ENCODE assay signal across 1 cellular context in the genomic region with DNA sequence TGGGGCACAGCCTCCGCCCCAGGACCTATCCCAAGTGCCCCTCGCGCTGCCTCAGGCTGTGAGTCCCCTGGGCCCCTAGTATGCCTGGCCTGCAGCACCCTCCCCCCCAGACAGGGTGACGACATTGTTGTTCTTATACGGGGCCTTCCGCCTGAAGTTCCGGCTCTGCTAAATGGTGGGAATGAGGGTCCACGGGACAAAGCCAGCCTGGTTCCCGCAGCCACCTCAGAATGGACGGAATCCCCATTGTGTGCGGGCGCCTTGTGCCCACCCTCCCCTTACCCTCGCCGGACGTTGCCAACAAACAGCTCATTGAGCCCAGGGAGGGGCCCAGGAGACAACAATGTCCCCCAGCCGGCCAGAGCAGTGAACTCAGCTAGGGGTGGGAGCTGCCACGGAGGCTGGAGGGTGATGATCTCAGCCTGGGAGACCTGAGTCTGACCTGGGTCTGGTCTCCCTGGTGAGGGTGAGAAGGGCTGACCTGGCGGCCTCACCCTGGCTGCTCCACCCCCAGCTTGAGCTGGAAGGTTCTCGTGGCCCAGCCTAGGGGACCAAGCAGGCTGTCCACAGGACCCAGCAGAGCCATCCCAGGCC.
TF ChIP-seq lines count a peak whose summit lies in the region.

No MANE protein-coding gene starts in this region.

TF ChIP-seq in H1, 55 proteins besides CTCF, POLR2A, EP300 and RAD21:
- no peak for TF ChIP-seq ASH2L (IDR thresholded peaks at IDR 0.05; ENCODE audit: low read length)
- TF ChIP-seq GABPA (IDR thresholded peaks at IDR 0.05; ENCODE audit: borderline replicate concordance, insufficient read depth, low read length) = no peak
- TF ChIP-seq, protein P1, sequence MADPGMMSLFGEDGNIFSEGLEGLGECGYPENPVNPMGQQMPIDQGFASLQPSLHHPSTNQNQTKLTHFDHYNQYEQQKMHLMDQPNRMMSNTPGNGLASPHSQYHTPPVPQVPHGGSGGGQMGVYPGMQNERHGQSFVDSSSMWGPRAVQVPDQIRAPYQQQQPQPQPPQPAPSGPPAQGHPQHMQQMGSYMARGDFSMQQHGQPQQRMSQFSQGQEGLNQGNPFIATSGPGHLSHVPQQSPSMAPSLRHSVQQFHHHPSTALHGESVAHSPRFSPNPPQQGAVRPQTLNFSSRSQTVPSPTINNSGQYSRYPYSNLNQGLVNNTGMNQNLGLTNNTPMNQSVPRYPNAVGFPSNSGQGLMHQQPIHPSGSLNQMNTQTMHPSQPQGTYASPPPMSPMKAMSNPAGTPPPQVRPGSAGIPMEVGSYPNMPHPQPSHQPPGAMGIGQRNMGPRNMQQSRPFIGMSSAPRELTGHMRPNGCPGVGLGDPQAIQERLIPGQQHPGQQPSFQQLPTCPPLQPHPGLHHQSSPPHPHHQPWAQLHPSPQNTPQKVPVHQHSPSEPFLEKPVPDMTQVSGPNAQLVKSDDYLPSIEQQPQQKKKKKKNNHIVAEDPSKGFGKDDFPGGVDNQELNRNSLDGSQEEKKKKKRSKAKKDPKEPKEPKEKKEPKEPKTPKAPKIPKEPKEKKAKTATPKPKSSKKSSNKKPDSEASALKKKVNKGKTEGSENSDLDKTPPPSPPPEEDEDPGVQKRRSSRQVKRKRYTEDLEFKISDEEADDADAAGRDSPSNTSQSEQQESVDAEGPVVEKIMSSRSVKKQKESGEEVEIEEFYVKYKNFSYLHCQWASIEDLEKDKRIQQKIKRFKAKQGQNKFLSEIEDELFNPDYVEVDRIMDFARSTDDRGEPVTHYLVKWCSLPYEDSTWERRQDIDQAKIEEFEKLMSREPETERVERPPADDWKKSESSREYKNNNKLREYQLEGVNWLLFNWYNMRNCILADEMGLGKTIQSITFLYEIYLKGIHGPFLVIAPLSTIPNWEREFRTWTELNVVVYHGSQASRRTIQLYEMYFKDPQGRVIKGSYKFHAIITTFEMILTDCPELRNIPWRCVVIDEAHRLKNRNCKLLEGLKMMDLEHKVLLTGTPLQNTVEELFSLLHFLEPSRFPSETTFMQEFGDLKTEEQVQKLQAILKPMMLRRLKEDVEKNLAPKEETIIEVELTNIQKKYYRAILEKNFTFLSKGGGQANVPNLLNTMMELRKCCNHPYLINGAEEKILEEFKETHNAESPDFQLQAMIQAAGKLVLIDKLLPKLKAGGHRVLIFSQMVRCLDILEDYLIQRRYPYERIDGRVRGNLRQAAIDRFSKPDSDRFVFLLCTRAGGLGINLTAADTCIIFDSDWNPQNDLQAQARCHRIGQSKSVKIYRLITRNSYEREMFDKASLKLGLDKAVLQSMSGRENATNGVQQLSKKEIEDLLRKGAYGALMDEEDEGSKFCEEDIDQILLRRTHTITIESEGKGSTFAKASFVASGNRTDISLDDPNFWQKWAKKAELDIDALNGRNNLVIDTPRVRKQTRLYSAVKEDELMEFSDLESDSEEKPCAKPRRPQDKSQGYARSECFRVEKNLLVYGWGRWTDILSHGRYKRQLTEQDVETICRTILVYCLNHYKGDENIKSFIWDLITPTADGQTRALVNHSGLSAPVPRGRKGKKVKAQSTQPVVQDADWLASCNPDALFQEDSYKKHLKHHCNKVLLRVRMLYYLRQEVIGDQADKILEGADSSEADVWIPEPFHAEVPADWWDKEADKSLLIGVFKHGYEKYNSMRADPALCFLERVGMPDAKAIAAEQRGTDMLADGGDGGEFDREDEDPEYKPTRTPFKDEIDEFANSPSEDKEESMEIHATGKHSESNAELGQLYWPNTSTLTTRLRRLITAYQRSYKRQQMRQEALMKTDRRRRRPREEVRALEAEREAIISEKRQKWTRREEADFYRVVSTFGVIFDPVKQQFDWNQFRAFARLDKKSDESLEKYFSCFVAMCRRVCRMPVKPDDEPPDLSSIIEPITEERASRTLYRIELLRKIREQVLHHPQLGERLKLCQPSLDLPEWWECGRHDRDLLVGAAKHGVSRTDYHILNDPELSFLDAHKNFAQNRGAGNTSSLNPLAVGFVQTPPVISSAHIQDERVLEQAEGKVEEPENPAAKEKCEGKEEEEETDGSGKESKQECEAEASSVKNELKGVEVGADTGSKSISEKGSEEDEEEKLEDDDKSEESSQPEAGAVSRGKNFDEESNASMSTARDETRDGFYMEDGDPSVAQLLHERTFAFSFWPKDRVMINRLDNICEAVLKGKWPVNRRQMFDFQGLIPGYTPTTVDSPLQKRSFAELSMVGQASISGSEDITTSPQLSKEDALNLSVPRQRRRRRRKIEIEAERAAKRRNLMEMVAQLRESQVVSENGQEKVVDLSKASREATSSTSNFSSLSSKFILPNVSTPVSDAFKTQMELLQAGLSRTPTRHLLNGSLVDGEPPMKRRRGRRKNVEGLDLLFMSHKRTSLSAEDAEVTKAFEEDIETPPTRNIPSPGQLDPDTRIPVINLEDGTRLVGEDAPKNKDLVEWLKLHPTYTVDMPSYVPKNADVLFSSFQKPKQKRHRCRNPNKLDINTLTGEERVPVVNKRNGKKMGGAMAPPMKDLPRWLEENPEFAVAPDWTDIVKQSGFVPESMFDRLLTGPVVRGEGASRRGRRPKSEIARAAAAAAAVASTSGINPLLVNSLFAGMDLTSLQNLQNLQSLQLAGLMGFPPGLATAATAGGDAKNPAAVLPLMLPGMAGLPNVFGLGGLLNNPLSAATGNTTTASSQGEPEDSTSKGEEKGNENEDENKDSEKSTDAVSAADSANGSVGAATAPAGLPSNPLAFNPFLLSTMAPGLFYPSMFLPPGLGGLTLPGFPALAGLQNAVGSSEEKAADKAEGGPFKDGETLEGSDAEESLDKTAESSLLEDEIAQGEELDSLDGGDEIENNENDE (IDR thresholded peaks at IDR 0.05; ENCODE audit: insufficient replicate concordance, low read length) = no peak
- no peak for TF ChIP-seq KDM1A (IDR thresholded peaks at IDR 0.05; ENCODE audit: borderline replicate concordance, low read length)
- no peak for TF ChIP-seq FOSL1 (IDR thresholded peaks at IDR 0.05; ENCODE audit: insufficient read depth, low read depth, low read length)
- no peak for TF ChIP-seq SP1 (IDR thresholded peaks at IDR 0.05; ENCODE audit: low read depth, low read length)
- TF ChIP-seq TCF12 (IDR thresholded peaks at IDR 0.05; ENCODE audit: low read depth, low read length) = no peak
- TF ChIP-seq HDAC2 (IDR thresholded peaks at IDR 0.05; ENCODE audit: borderline replicate concordance in 1 of 2, low read depth in 2 of 2, low read length in 2 of 2) = no peak
- no peak for TF ChIP-seq SIX5 (IDR thresholded peaks at IDR 0.05; ENCODE audit: low read depth, low read length)
- no peak for TF ChIP-seq RXRA (IDR thresholded peaks at IDR 0.05; ENCODE audit: insufficient read depth, low read depth, low read length)
- no peak for TF ChIP-seq CBX5 (IDR thresholded peaks at IDR 0.05; ENCODE audit: low read depth, low read length)
- TF ChIP-seq CHD1 (IDR thresholded peaks at IDR 0.05; ENCODE audit: low read depth, low read length) = no peak
- no peak for TF ChIP-seq JUND (IDR thresholded peaks at IDR 0.05; ENCODE audit: low read length)
- no peak for TF ChIP-seq TEAD4 (IDR thresholded peaks at IDR 0.05; ENCODE audit: low read depth, low read length)
- no peak for TF ChIP-seq POLR2AphosphoS5 (IDR thresholded peaks at IDR 0.05; ENCODE audit: low read depth, low read length)
- TF ChIP-seq NRF1 (IDR thresholded peaks at IDR 0.05; ENCODE audit: low read depth, low read length) = no peak
- TF ChIP-seq EZH2 (IDR thresholded peaks at IDR 0.05; ENCODE audit: low read depth, low read length, severe bottlenecking) = no peak
- TF ChIP-seq RBBP5 (IDR thresholded peaks at IDR 0.05; ENCODE audit: borderline replicate concordance, low read depth, low read length) = no peak
- TF ChIP-seq JUN (IDR thresholded peaks at IDR 0.05; ENCODE audit: low read depth, low read length) = no peak
- no peak for TF ChIP-seq CREB1 (IDR thresholded peaks at IDR 0.05)
TF ChIP-seq in H1: peak in this region for 0.
